Comparison of ENCODE assay signal across 11 cellular contexts in the genomic region with DNA sequence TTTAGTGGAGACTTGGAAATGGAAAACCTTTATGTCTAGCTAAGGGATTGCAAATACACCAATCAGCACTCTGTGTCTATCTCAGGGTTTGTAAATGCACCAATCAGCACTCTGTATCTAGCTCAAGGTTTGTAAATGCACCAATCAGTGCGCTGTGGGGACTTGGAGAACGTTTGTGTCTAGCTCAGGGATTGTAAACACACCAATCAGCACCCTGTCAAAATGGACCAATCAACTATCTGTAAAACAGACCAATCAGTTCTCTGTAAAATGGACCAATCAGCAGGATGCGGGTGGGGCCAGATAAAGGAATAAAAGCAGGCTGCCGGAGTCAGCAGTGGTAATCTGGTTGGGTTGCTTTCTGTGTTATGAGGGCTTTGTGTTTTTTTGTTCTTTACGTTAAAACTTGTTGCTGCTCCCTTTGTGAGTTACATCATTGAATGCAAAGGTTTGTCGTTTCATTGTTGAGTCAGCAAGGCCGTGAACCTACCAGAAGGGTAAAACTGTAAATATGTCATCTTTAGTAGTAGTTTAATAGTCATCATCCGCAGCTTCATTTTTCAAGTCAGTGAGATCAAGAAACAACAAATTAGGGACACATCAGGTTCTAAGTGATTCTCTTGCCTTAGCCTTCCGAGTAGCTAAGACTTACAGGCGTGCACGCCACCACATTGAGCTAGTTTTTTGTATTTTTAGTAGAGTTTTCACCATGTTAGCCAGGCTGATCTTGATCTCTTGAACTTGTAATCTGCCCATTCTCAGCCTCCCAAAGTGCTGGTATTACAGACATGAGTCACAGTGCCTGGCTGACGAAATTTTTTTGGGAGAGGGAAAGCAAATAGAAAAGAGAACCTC.
"Had no signal": no experiment of that assay in that cellular context is flagged by ENCODE, and none has a peak within 500 bp of the region (broad histone marks: within the 10 kb centered on the region; RNA-seq: fewer than 3 reads in every experiment).

No MANE protein-coding gene starts in this region.

- H3K36me3 ChIP-seq: thyroid gland, vagina had no signal

- H3K4me3 ChIP-seq: skin epidermis, thyroid gland, vagina had no signal

- H3K27me3 ChIP-seq: thyroid gland, vagina had no signal

- H3K9me3 Mint-ChIP-seq: activated naive CD8-positive, alpha-beta T cell treated with anti-CD3 and anti-CD28 coated beads, Interleukin-2, amount 10 ng/mL, durations not matched to agents 7 days and 5 days had no signal

- H3K36me3 Mint-ChIP-seq: activated naive CD8-positive, alpha-beta T cell treated with anti-CD3 and anti-CD28 coated beads, Interleukin-2, amount 10 ng/mL, durations not matched to agents 7 days and 5 days; mesothelial cell of epicardium had no signal

- H2AFZ ChIP-seq: parathyroid adenoma had no signal

- H3K9me3 ChIP-seq: thyroid gland, vagina had no signal

- H3K9ac ChIP-seq: parathyroid adenoma had no signal

- H3K27ac Mint-ChIP-seq: activated CD4-positive, alpha-beta memory T cell treated with anti-CD3 and anti-CD28 coated beads, Interleukin-2, amount 10 ng/mL, durations not matched to agents 7 days and 5 days; activated CD4-positive, alpha-beta T cell treated with anti-CD3 and anti-CD28 coated beads for 36 hours; activated naive CD8-positive, alpha-beta T cell treated with anti-CD3 and anti-CD28 coated beads, Interleukin-2, amount 10 ng/mL, durations not matched to agents 7 days and 5 days; mesothelial cell of epicardium had no signal

- H3K4me1 ChIP-seq: parathyroid adenoma, thyroid gland had no signal

- H3K27me3 Mint-ChIP-seq: activated CD4-positive, alpha-beta memory T cell treated with anti-CD3 and anti-CD28 coated beads, Interleukin-2, amount 10 ng/mL, durations not matched to agents 7 days and 5 days; activated CD4-positive, alpha-beta T cell treated with anti-CD3 and anti-CD28 coated beads for 36 hours; activated naive CD8-positive, alpha-beta T cell treated with anti-CD3 and anti-CD28 coated beads, Interleukin-2, amount 10 ng/mL, durations not matched to agents 7 days and 5 days had no signal

- ATAC-seq: activated CD4-positive, alpha-beta T cell treated with anti-CD3 and anti-CD28 coated beads for 36 hours had no signal

- DNase-seq: activated CD4-positive, alpha-beta memory T cell treated with anti-CD3 and anti-CD28 coated beads, Interleukin-2, amount 10 ng/mL, durations not matched to agents 7 days and 5 days; activated CD4-positive, alpha-beta T cell treated with anti-CD3 and anti-CD28 coated beads for 36 hours; activated CD8-positive, alpha-beta memory T cell treated with anti-CD3 and anti-CD28 coated beads, Interleukin-2, amount 50 U/mL, for 4 hours; activated naive CD8-positive, alpha-beta T cell treated with anti-CD3 and anti-CD28 coated beads, Interleukin-2, amount 10 ng/mL, durations not matched to agents 7 days and 5 days; anterior cingulate cortex; hippocampal formation; thyroid gland had no signal

- H3K4me3 Mint-ChIP-seq: activated CD4-positive, alpha-beta memory T cell treated with anti-CD3 and anti-CD28 coated beads, Interleukin-2, amount 10 ng/mL, durations not matched to agents 7 days and 5 days; activated CD4-positive, alpha-beta T cell treated with anti-CD3 and anti-CD28 coated beads for 36 hours; activated naive CD8-positive, alpha-beta T cell treated with anti-CD3 and anti-CD28 coated beads, Interleukin-2, amount 10 ng/mL, durations not matched to agents 7 days and 5 days; mesothelial cell of epicardium had no signal

- H3K4me1 Mint-ChIP-seq: activated CD4-positive, alpha-beta memory T cell treated with anti-CD3 and anti-CD28 coated beads, Interleukin-2, amount 10 ng/mL, durations not matched to agents 7 days and 5 days; activated CD4-positive, alpha-beta T cell treated with anti-CD3 and anti-CD28 coated beads for 36 hours; activated naive CD8-positive, alpha-beta T cell treated with anti-CD3 and anti-CD28 coated beads, Interleukin-2, amount 10 ng/mL, durations not matched to agents 7 days and 5 days had no signal

- H3K27ac ChIP-seq: parathyroid adenoma, skin epidermis, thyroid gland, vagina had no signal

- H3K79me2 ChIP-seq: parathyroid adenoma had no signal
